8 cellular contexts compared by ENCODE assay signal in genomic region chr16:3106205-3106928, GRCh38. TPM values are rescaled to one million over a fixed set of nuclear protein-coding genes. Genes with fewer than 3 reads are reported as not detected.
DNase-seq lines count a peak whose midpoint lies in the region; ATAC-seq and TF ChIP-seq lines count a peak whose summit lies in the region.

No MANE protein-coding gene starts in this region.

- peak; percentile 79 for TF ChIP-seq POLR2A in NB4 (IDR thresholded peaks at IDR 0.05; ENCODE audit: extremely low read depth, insufficient read length)
- no peak for TF ChIP-seq POLR2A in suprapubic skin (IDR thresholded peaks at IDR 0.05)

- POLR2A ChIA-PET in HEK293T (lab: Yijun Ruan, JAX): interaction anchor here (0.5 to 4.6 kb wide), 6 partner anchors 8 to 44 kb away, joined by 3 to 24 read pairs (median 4); partner anchors contain the start of genes ZNF205 and ZNF213

- peak; percentile 98 for ATAC-seq in omental fat pad (ENCODE audit: low FRiP score)

- H3K36me3 ChIP-seq in suprapubic skin: no peaks in the 10 kb centered on the region

- H3K27ac ChIP-seq in suprapubic skin: peak overlapping the region; percentile 85

- TF ChIP-seq CTCF in NB4 (IDR thresholded peaks at IDR 0.05; ENCODE audit: low read depth, low read length) (no peak), omental fat pad (IDR thresholded peaks at IDR 0.05) (no peak), suprapubic skin (IDR thresholded peaks at IDR 0.05) (no peak)

- peaks cover 8% of the 10 kb centered on the region for H3K4me1 ChIP-seq in suprapubic skin

- DNase-seq in GM03348 (ENCODE audit: low spot score) (peak; percentile 96), HEK293T (ENCODE audit: extremely low spot score) (peak; percentile 96), NB4 (ENCODE audit: low read depth) (peak; percentile 94), SK-N-DZ (ENCODE audit: low spot score) (peak; percentile 91), globus pallidus (ENCODE audit: low spot score) (peak; percentile 73), omental fat pad (ENCODE audit: low spot score) (peak; percentile 65), suprapubic skin (ENCODE audit: low spot score in 2 of 2) (peak; percentile 89 to 95)
- peak; percentile 91 for DNase-seq in activated naive CD4-positive, alpha-beta T cell treated with anti-CD3 and anti-CD28 coated beads, Interleukin-2, amount 50 U/mL, for 16 hours

- H3K4me3 ChIP-seq in NB4 (ENCODE audit: low read depth, low read length): peak overlapping the region; percentile 69
- peak overlapping the region; percentile 73 for H3K4me3 ChIP-seq in suprapubic skin

- H3K27me3 ChIP-seq in suprapubic skin: no peaks in the 10 kb centered on the region

- no peak for TF ChIP-seq EP300 in suprapubic skin (IDR thresholded peaks at IDR 0.05)

- WGBS in suprapubic skin: under 1% methylated on average over 19 of the region's 74 CpGs

- H3K9me3 ChIP-seq in suprapubic skin: no peaks in the 10 kb centered on the region

- CTCF ChIA-PET in HEK293T (lab: Yijun Ruan, JAX): interaction anchor here (0.7 kb wide), 1 partner anchor 58 kb away, joined by 3 read pairs; no protein-coding TSS in a partner anchor

TF ChIP-seq in HEK293T, 16 proteins besides CTCF, POLR2A, EP300 and RAD21:
- TF ChIP-seq FOXM1 (IDR thresholded peaks at IDR 0.05; ENCODE audit: borderline replicate concordance): no peak
- no peak for TF ChIP-seq NFRKB (IDR thresholded peaks at IDR 0.05)
- peak; percentile 88; the same call in 1 of the 2 replicates for TF ChIP-seq HDGF (IDR thresholded peaks at IDR 0.05; ENCODE audit: borderline replicate concordance)
- TF ChIP-seq FOXK2 (IDR thresholded peaks at IDR 0.05): no peak
- no peak for TF ChIP-seq FOXA1 (IDR thresholded peaks at IDR 0.05)
- TF ChIP-seq ZNF384 (IDR thresholded peaks at IDR 0.05): no peak
- peak; percentile 69 for TF ChIP-seq L3MBTL2 (conservative IDR thresholded peaks at IDR 0.05)
- no peak for TF ChIP-seq CTBP1 (IDR thresholded peaks at IDR 0.05; ENCODE audit: borderline replicate concordance)
- no peak for TF ChIP-seq SUZ12 (IDR thresholded peaks at IDR 0.05)

RNA-seq across cellular contexts. Expression of gene ZNF205, which starts 6.0 kb away (rescaled TPM):
- polyA plus RNA-seq in SK-N-DZ (2014; cell fraction: cytosol; rRNA removed): 20.0 and 28.5 TPM in 2 replicates
- 26.1 and 28.8 TPM in 2 replicates for polyA plus RNA-seq in SK-N-DZ (2014; cell fraction: nucleus; rRNA removed)
- total RNA-seq in omental fat pad (10 to 100 TPM in 2 of 4 donors, 1 to 10 TPM in 2; 7.1 to 16.1 (median 9.7) TPM), suprapubic skin (10 to 100 TPM; 18.3 to 22.5 (median 20.9) TPM)

RNA-seq across cellular contexts. Expression of gene ZSCAN10, which starts 7.3 kb away (rescaled TPM):
- polyA plus RNA-seq in SK-N-DZ (2014; cell fraction: cytosol; rRNA removed): not detected in 2 replicates
- 0.69 TPM in 1 of 2 replicates, not detected in the other for polyA plus RNA-seq in SK-N-DZ (2014; cell fraction: nucleus; rRNA removed)
- total RNA-seq in omental fat pad (under 1 TPM in 1 of 4 donors, not detected in 3; 0.28 TPM), suprapubic skin (not detected)

RNA-seq across cellular contexts. Expression of gene ZNF213, which starts 28.5 kb away (rescaled TPM):
- 6.1 and 7.0 TPM in 2 replicates for polyA plus RNA-seq in SK-N-DZ (2014; cell fraction: cytosol; rRNA removed)
- polyA plus RNA-seq in SK-N-DZ (2014; cell fraction: nucleus; rRNA removed): 7.0 and 9.3 TPM in 2 replicates
- total RNA-seq in omental fat pad (1 to 10 TPM; 1.8 to 4.1 (median 3.6) TPM), suprapubic skin (10 to 100 TPM; 14.0 to 18.0 (median 16.4) TPM)

RNA-seq across cellular contexts. Expression of gene IL32, which starts 40.9 kb away (rescaled TPM):
- not detected in 2 replicates for polyA plus RNA-seq in SK-N-DZ (2014; cell fraction: cytosol; rRNA removed)
- not detected in 2 replicates for polyA plus RNA-seq in SK-N-DZ (2014; cell fraction: nucleus; rRNA removed)
- 10 to 100 TPM; 16.5 to 73.0 (median 25.6) TPM for total RNA-seq in omental fat pad
- total RNA-seq in suprapubic skin: 10 to 100 TPM in 1 of 4 donors, 1 to 10 TPM in 3; 2.6 to 11.9 (median 6.1) TPM

Comparison
In these comparisons a context has a peak if more than half of its experiments do, and no peak if none do; other contexts are left out.
1. Peak in every context shown above with its lines: DNase-seq, ATAC-seq, H3K4me3 ChIP-seq and H3K27ac ChIP-seq.